18 cellular contexts compared by ENCODE assay signal in the genomic region with DNA sequence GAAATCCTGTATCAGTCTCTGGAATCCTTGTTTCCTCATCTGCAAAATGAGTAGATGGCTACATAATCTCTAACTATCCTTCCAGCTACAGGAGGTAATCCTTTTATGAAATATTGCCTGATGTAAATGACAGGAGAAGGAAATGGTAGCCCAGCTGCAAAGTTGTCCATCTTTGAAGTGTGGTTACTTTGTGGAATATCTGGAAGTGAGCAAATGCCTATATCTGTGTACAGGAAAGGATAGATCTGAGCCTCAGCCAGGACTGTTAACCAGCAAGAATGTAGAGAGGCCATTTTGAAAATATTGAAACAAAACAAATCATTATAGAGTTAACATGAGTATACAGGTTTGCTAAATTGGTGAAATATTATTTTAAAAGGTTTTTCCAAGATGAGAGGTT.
"Had no signal": no experiment of that assay in that cellular context is flagged by ENCODE, and none has a peak within 500 bp of the region (broad histone marks: within the 10 kb centered on the region; RNA-seq: fewer than 3 reads in every experiment).

No MANE protein-coding gene starts in this region.

- ATAC-seq: activated CD8-positive, alpha-beta memory T cell treated with anti-CD3 and anti-CD28 coated beads, Interleukin-2, amount 10 ng/mL, durations not matched to agents 7 days and 5 days; activated T-cell treated with anti-CD3 and anti-CD28 coated beads, Interleukin-2, amount 50 U/mL, for 4 hours; body of pancreas; gastroesophageal sphincter; left colon; stimulated activated effector memory CD8-positive, alpha-beta T cell treated with anti-CD3 and anti-CD28 coated beads, Interleukin-12 subunit alpha, Interleukin-12 subunit beta, amount 100 ng/mL, for 72 hours had no signal

- H3K9me3 ChIP-seq: adrenal gland, body of pancreas, colonic mucosa, gastroesophageal sphincter, sigmoid colon, thyroid gland had no signal

- DNase-seq: activated CD4-positive, alpha-beta memory T cell treated with anti-CD3 and anti-CD28 coated beads for 36 hours; activated CD4-positive, CD25-positive, alpha-beta regulatory T cell treated with anti-CD3 and anti-CD28 coated beads, Interleukin-2, amount 50 U/mL, for 72 hours; activated CD8-positive, alpha-beta memory T cell treated with anti-CD3 and anti-CD28 coated beads, Interleukin-2, amount 10 ng/mL, durations not matched to agents 7 days and 5 days; activated effector memory CD4-positive, alpha-beta T cell treated with Interleukin-2 at 50 U/mL for 16 hours; activated naive CD4-positive, alpha-beta T cell treated with anti-CD3 and anti-CD28 coated beads, Interleukin-2, amount 50 U/mL, for 16 hours; activated T-cell treated with anti-CD3 and anti-CD28 coated beads, Interleukin-2, amount 50 U/mL, for 4 hours; adrenal gland; body of pancreas; central memory CD4-positive, alpha-beta T cell; colonic mucosa; effector CD4-positive, alpha-beta T cell; left colon; sigmoid colon; stimulated activated CD4-positive, alpha-beta T cell treated with anti-CD3 and anti-CD28 coated beads, Interleukin-12 subunit alpha, Interleukin-12 subunit beta, amount 100 ng/mL, for 4 hours; thyroid gland had no signal

- H3K9me3 Mint-ChIP-seq: activated CD4-positive, alpha-beta memory T cell treated with anti-CD3 and anti-CD28 coated beads for 36 hours; activated T-cell treated with anti-CD3 and anti-CD28 coated beads, Interleukin-2, amount 50 U/mL, for 4 hours; nephron; stimulated activated effector memory CD8-positive, alpha-beta T cell treated with anti-CD3 and anti-CD28 coated beads, Interleukin-12 subunit alpha, Interleukin-12 subunit beta, amount 100 ng/mL, for 72 hours had no signal

- H3K27me3 ChIP-seq: adrenal gland, body of pancreas, colonic mucosa, gastroesophageal sphincter, sigmoid colon, thyroid gland had no signal

- H3K4me3 ChIP-seq: adrenal gland, body of pancreas, colonic mucosa, gastroesophageal sphincter, sigmoid colon, thyroid gland had no signal

- H3K4me3 Mint-ChIP-seq: activated CD4-positive, alpha-beta memory T cell treated with anti-CD3 and anti-CD28 coated beads for 36 hours; activated CD8-positive, alpha-beta memory T cell treated with anti-CD3 and anti-CD28 coated beads, Interleukin-2, amount 10 ng/mL, durations not matched to agents 7 days and 5 days; activated T-cell treated with anti-CD3 and anti-CD28 coated beads, Interleukin-2, amount 50 U/mL, for 4 hours; stimulated activated effector memory CD8-positive, alpha-beta T cell treated with anti-CD3 and anti-CD28 coated beads, Interleukin-12 subunit alpha, Interleukin-12 subunit beta, amount 100 ng/mL, for 72 hours had no signal

- H3K27me3 Mint-ChIP-seq: activated CD4-positive, alpha-beta memory T cell treated with anti-CD3 and anti-CD28 coated beads for 36 hours; activated CD8-positive, alpha-beta memory T cell treated with anti-CD3 and anti-CD28 coated beads, Interleukin-2, amount 10 ng/mL, durations not matched to agents 7 days and 5 days had no signal

- H3K27ac Mint-ChIP-seq: activated CD4-positive, alpha-beta memory T cell treated with anti-CD3 and anti-CD28 coated beads for 36 hours; activated CD8-positive, alpha-beta memory T cell treated with anti-CD3 and anti-CD28 coated beads, Interleukin-2, amount 10 ng/mL, durations not matched to agents 7 days and 5 days; stimulated activated effector memory CD8-positive, alpha-beta T cell treated with anti-CD3 and anti-CD28 coated beads, Interleukin-12 subunit alpha, Interleukin-12 subunit beta, amount 100 ng/mL, for 72 hours had no signal

- H3K27ac ChIP-seq: adrenal gland, body of pancreas, colonic mucosa had no signal

- H3K36me3 ChIP-seq: adrenal gland, colonic mucosa, thyroid gland had no signal
